Comparison of ENCODE assay signal across 27 cellular contexts in the genomic region with DNA sequence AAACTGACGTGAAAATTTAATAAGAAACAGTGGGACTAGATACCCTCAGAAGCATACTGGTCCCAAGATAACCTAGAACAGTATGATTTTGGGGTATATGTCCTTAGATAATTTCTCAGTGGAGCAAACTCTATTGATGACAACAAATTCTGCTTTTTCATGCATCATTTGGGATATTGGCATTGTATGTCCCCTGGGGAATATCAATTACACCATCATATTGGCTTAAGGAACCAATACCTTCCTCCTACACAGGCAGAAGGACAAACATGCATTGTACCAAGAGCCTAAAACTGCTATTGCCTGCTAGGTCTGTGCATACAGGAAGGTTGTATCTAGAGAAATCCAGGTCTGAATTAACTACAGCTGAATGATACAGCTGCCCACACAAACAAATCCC. TPM values are rescaled to one million over a fixed set of nuclear protein-coding genes. Genes with fewer than 3 reads are reported as not detected.
DNase-seq lines count a peak whose midpoint lies in the region; ATAC-seq lines count a peak whose summit lies in the region.
"Had no signal": no experiment of that assay in that cellular context is flagged by ENCODE, and none has a peak within 500 bp of the region (broad histone marks: within the 10 kb centered on the region; RNA-seq: fewer than 3 reads in every experiment).

No MANE protein-coding gene starts in this region.

- H3K4me3 Mint-ChIP-seq in T-helper 17 cell: no peak overlapping the region
- H3K4me3 Mint-ChIP-seq in dendritic cell treated with granulocyte-macrophage colony-stimulating factor and Interleukin-4, amounts not matched to agents 40 ng/mL and 50 ng/mL, for 4 days: no peak overlapping the region
- H3K4me3 Mint-ChIP-seq: CD14-positive monocyte; CD4-positive, CD25-positive, alpha-beta regulatory T cell; CD8-positive, alpha-beta memory T cell had no signal

- H3K27ac Mint-ChIP-seq in T-helper 17 cell: peak overlapping the region; percentile 41
- H3K27ac Mint-ChIP-seq in dendritic cell treated with granulocyte-macrophage colony-stimulating factor and Interleukin-4, amounts not matched to agents 40 ng/mL and 50 ng/mL, for 4 days: peak overlapping the region; percentile 17

- H3K36me3 ChIP-seq in SK-N-MC (ENCODE audit: insufficient read depth, low read length): peaks cover 79% of the 10 kb centered on the region

- H3K9me3 ChIP-seq in SK-N-MC (ENCODE audit: low read depth, low read length) (no peaks in the 10 kb centered on the region), T-helper 17 cell (ENCODE audit: control insufficient read depth, low read length, poor library complexity, severe bottlenecking) (no peaks in the 10 kb centered on the region)
- H3K9me3 ChIP-seq: BE2C, BLaER1 had no signal

- intact Hi-C loops in dendritic cell treated with granulocyte-macrophage colony-stimulating factor and Interleukin-4, amounts not matched to agents 40 ng/mL and 50 ng/mL, for 4 days (cut with micrococcal nuclease): loop anchor here (5.0 kb wide), 1 partner anchor 107 kb away; a partner anchor contains a TSS
- intact Hi-C loops in cardiac septum (cut with DNase I): no loop called here

- no peaks in the 10 kb centered on the region for H3K36me3 Mint-ChIP-seq in T-helper 17 cell (ENCODE audit: low read depth)
- H3K36me3 Mint-ChIP-seq in dendritic cell treated with granulocyte-macrophage colony-stimulating factor and Interleukin-4, amounts not matched to agents 40 ng/mL and 50 ng/mL, for 4 days (ENCODE audit: low read depth): peaks cover 93% of the 10 kb centered on the region

- H3K27me3 Mint-ChIP-seq in T-helper 17 cell: no peaks in the 10 kb centered on the region
- H3K27me3 Mint-ChIP-seq in dendritic cell treated with granulocyte-macrophage colony-stimulating factor and Interleukin-4, amounts not matched to agents 40 ng/mL and 50 ng/mL, for 4 days: no peaks in the 10 kb centered on the region
- H3K27me3 Mint-ChIP-seq: CD4-positive, alpha-beta memory T cell; CD4-positive, CD25-positive, alpha-beta regulatory T cell; CD8-positive, alpha-beta memory T cell had no signal

- H3K27ac ChIP-seq in SK-N-MC: peak overlapping the region; percentile 35
- H3K27ac ChIP-seq: BLaER1 had no signal

- no peak overlapping the region for H3K4me3 ChIP-seq in SK-N-MC
- H3K4me3 ChIP-seq: BLaER1, GM12878 had no signal

- ATAC-seq in T-helper 17 cell (no peak), HG03521 (IDR thresholded peaks at IDR 0.05; ENCODE audit: unreplicated experiment) (no peak), HG02884 (IDR thresholded peaks at IDR 0.05; ENCODE audit: unreplicated experiment) (no peak)
- ATAC-seq: GM12878 had no signal

- no peak overlapping the region for H3K9ac ChIP-seq in SK-N-MC (ENCODE audit: insufficient read length)

- no peaks in the 10 kb centered on the region for H3K9me3 Mint-ChIP-seq in dendritic cell treated with granulocyte-macrophage colony-stimulating factor and Interleukin-4, amounts not matched to agents 40 ng/mL and 50 ng/mL, for 4 days
- H3K9me3 Mint-ChIP-seq: CD14-positive monocyte; CD4-positive, alpha-beta memory T cell; CD4-positive, CD25-positive, alpha-beta regulatory T cell; CD8-positive, alpha-beta memory T cell had no signal

- no peak for DNase-seq in SK-N-MC (ENCODE audit: low read depth, low spot score)
- no peak for DNase-seq in T-helper 17 cell
- no peak for DNase-seq in cardiac septum (ENCODE audit: low spot score)
- DNase-seq: 8988T; ACHN; BE2C; C1 segment of cervical spinal cord; CD4-positive, alpha-beta memory T cell; CD4-positive, CD25-positive, alpha-beta regulatory T cell; CD8-positive, alpha-beta memory T cell; COR-L47; DMS 273 treated with DMSO at 0.1 percent for 48 hours; DMS153; DMS53; DMS79; DND-41; EL; GDM1 had no signal

- H3K4me1 Mint-ChIP-seq in T-helper 17 cell: peaks cover 23% of the 10 kb centered on the region
- peaks cover 70% of the 10 kb centered on the region for H3K4me1 Mint-ChIP-seq in dendritic cell treated with granulocyte-macrophage colony-stimulating factor and Interleukin-4, amounts not matched to agents 40 ng/mL and 50 ng/mL, for 4 days (ENCODE audit: low read depth)

RNA-seq across cellular contexts. Expression of a gene that starts 17.6 kb away (rescaled TPM):
- total RNA-seq in T-helper 17 cell (1 to 10 TPM; 1.6 to 1.8 TPM), cardiac septum (2.6 TPM)

RNA-seq across cellular contexts. Expression of a gene that starts 20.0 kb away (rescaled TPM):
- total RNA-seq in T-helper 17 cell: 100 to 1,000 TPM; 264 to 298 TPM
- 72.4 TPM for total RNA-seq in cardiac septum

RNA-seq across cellular contexts. Expression of a gene that starts 20.4 kb away (rescaled TPM):
- 10 to 100 TPM; 10.5 to 11.6 TPM for total RNA-seq in T-helper 17 cell
- 28.9 TPM for total RNA-seq in cardiac septum

RNA-seq across cellular contexts. Expression of a gene that starts 29.9 kb away (rescaled TPM):
- total RNA-seq in T-helper 17 cell: not detected
- not detected for total RNA-seq in cardiac septum
- total RNA-seq: A673; CD4-positive, alpha-beta memory T cell; CD4-positive, CD25-positive, alpha-beta regulatory T cell; CD8-positive, alpha-beta memory T cell; Daoy; G401; GM12878 had no signal

RNA-seq across cellular contexts. Expression of a gene that starts 32.9 kb away (rescaled TPM):
- not detected for total RNA-seq in T-helper 17 cell
- total RNA-seq in cardiac septum: not detected
- total RNA-seq: A673; CD4-positive, alpha-beta memory T cell; CD4-positive, CD25-positive, alpha-beta regulatory T cell; CD8-positive, alpha-beta memory T cell; Daoy; G401; GM12878 had no signal
